ENCODE assay signal across 8 cellular contexts in genomic region chr10:78028438-78029293, GRCh38. TPM values are rescaled to one million over a fixed set of nuclear protein-coding genes. Genes with fewer than 3 reads are reported as not detected.
DNase-seq lines count a peak whose midpoint lies in the region; TF ChIP-seq lines count a peak whose summit lies in the region.

No MANE protein-coding gene starts in this region.

- H3K36me3 Mint-ChIP-seq in Caco-2 (ENCODE audit: insufficient read depth, unreplicated experiment): peaks cover 32% of the 10 kb centered on the region
- H3K36me3 Mint-ChIP-seq in H9 (ENCODE audit: insufficient read depth in 1 of 3, low read depth in 3 of 3): peaks cover 28 to 42% (median 36%) of the 10 kb centered on the region in 3 experiments; a peak in 6 of 7 replicates
- H3K36me3 Mint-ChIP-seq in mesothelial cell of epicardium: peaks cover 27% of the 10 kb centered on the region

- no peaks in the 10 kb centered on the region for H3K27me3 ChIP-seq in Caco-2 (replicated peaks; ENCODE audit: control insufficient read depth, insufficient read depth, low read length)
- H3K27me3 ChIP-seq in H9 (ENCODE audit: insufficient read depth, low read length): no peaks in the 10 kb centered on the region; the same call in 1 of the 2 replicates
- H3K27me3 ChIP-seq in SJSA1 (replicated peaks): no peaks in the 10 kb centered on the region
- no peaks in the 10 kb centered on the region for H3K27me3 ChIP-seq in ectodermal cell (ENCODE audit: control insufficient read depth, insufficient read depth, low read length, poor library complexity, severe bottlenecking)
- no peaks in the 10 kb centered on the region for H3K27me3 ChIP-seq in vagina

- intact Hi-C loops in Caco-2 (cut with micrococcal nuclease; ENCODE audit: unreplicated experiment) (loop anchor here (1.0 to 2.0 kb wide), 2 partner anchors 119 to 182 kb away; no protein-coding TSS in a partner anchor), vagina (cut with DNase I) (loop anchor here (10.0 kb wide), 1 partner anchor 174 kb away; no protein-coding TSS in a partner anchor)

- no peak for TF ChIP-seq POLR2A in vagina (IDR thresholded peaks at IDR 0.05)

- CTCF ChIA-PET in Caco-2 (lab: Charles Lee): interaction anchor here (0.6 to 1.3 kb wide), 4 partner anchors 15 to 561 kb away, joined by 3 to 11 read pairs (median 3); no protein-coding TSS in a partner anchor

- no peak overlapping the region for H2BK120ac ChIP-seq in H9 (ENCODE audit: low read depth, low read length, poor library complexity, severe bottlenecking)

- no peak overlapping the region for H3K23ac ChIP-seq in H9 (ENCODE audit: insufficient read length, low read depth, low read length)

- no peak overlapping the region for H4K91ac ChIP-seq in H9 (ENCODE audit: insufficient read length, low read depth, low read length)

- H3K4me3 ChIP-seq in Caco-2 (ENCODE audit: low read depth, low read length) (peak overlapping the region; percentile 75), SJSA1 (peak overlapping the region; percentile 69), ectodermal cell (ENCODE audit: insufficient read depth, low read depth, low read length) (peak overlapping the region; percentile 97), vagina (peak overlapping the region; percentile 90 to 91)

- no peak overlapping the region for H3T11ph ChIP-seq in H9 (ENCODE audit: low read length)

- no peak overlapping the region for H2BK5ac ChIP-seq in H9 (ENCODE audit: insufficient read length, low read length)

- no CpG with 5 or more reads among the region's 36 CpGs for WGBS in H9 (ENCODE audit: extremely low coverage, insufficient read length, low lambda C conversion rate)
- 47 to 48% methylated on average over 36 of the region's 36 CpGs for WGBS in ectodermal cell, 2 experiments

- H2AFZ ChIP-seq in H9 (ENCODE audit: low read length): no peak overlapping the region

- 0 out of 2 replicates have a peak overlapping the region, but pooled peaks have one; percentile 9 for H3K14ac ChIP-seq in H9 (ENCODE audit: insufficient read depth, low read length)

- H3K9me3 ChIP-seq in Caco-2 (no peaks in the 10 kb centered on the region), H9 (ENCODE audit: control insufficient read depth, low read depth, low read length) (no peaks in the 10 kb centered on the region), SJSA1 (replicated peaks) (no peaks in the 10 kb centered on the region), ectodermal cell (ENCODE audit: control insufficient read depth, low read length) (no peaks in the 10 kb centered on the region), vagina (no peaks in the 10 kb centered on the region)

- H3K23me2 ChIP-seq in H9 (ENCODE audit: insufficient read length, low read depth, low read length, poor library complexity, severe bottlenecking): peaks cover 6% of the 10 kb centered on the region

- no peak for TF ChIP-seq CTCF in Caco-2 (IDR thresholded peaks at IDR 0.05; ENCODE audit: insufficient read depth in 1 of 2, low read depth in 1 of 2, low read length in 1 of 2, severe bottlenecking in 1 of 2, unreplicated experiment in 1 of 2)
- TF ChIP-seq CTCF in H9 (conservative IDR thresholded peaks at IDR 0.05): peak; percentile 35; the same call in 2 of the 3 replicates
- no peak for TF ChIP-seq CTCF in mesothelial cell of epicardium (IDR thresholded peaks at IDR 0.05; ENCODE audit: unreplicated experiment)
- TF ChIP-seq CTCF in vagina (IDR thresholded peaks at IDR 0.05): no peak

- H3K79me1 ChIP-seq in H9 (ENCODE audit: insufficient read depth, low read depth, low read length, poor library complexity, severe bottlenecking): peaks cover 6% of the 10 kb centered on the region

- H3K36me3 ChIP-seq in Caco-2 (ENCODE audit: control insufficient read depth, insufficient read depth, low read length) (peaks cover 2% of the 10 kb centered on the region; the same call in 1 of the 2 replicates), SJSA1 (peaks cover 31% of the 10 kb centered on the region), ectodermal cell (ENCODE audit: control insufficient read depth, insufficient read depth, low read length) (peaks cover 18% of the 10 kb centered on the region), vagina (peaks cover 6 to 26% of the 10 kb centered on the region in 2 donors)

- H3K4me2 ChIP-seq in H9 (ENCODE audit: insufficient read depth, insufficient read length, low read length): peak overlapping the region; percentile 68

- H4K5ac ChIP-seq in H9 (ENCODE audit: insufficient read length, low read depth, low read length): no peak overlapping the region

- H3K27ac ChIP-seq in H9 (ENCODE audit: insufficient read length, low read depth, low read length): no peak overlapping the region
- H3K27ac ChIP-seq in SJSA1: no peak overlapping the region
- peak overlapping the region; percentile 29 for H3K27ac ChIP-seq in ectodermal cell (ENCODE audit: insufficient read depth, low read depth, low read length, poor library complexity, severe bottlenecking)
- peak overlapping the region; percentile 73 for H3K27ac ChIP-seq in vagina

- H3K27me3 Mint-ChIP-seq in Caco-2 (ENCODE audit: insufficient read depth, unreplicated experiment) (no peaks in the 10 kb centered on the region), H9 (ENCODE audit: low read depth) (no peaks in the 10 kb centered on the region), mesothelial cell of epicardium (ENCODE audit: low read depth) (no peaks in the 10 kb centered on the region)

- no peaks in the 10 kb centered on the region for H4K20me1 ChIP-seq in H9 (ENCODE audit: control insufficient read depth, insufficient read depth, insufficient read length)

- BruUV-seq in Caco-2 (replicated peaks; lab: Mats Ljungman, UMichigan): TSS peak; percentile 42

- DNase-seq in Caco-2: peak in 1 of 2 experiments; percentile 58
- DNase-seq in H9: no peak
- no peak for DNase-seq in SJSA1 (ENCODE audit: low read depth in 1 of 2, low spot score in 2 of 2)
- DNase-seq in mesothelial cell of epicardium (ENCODE audit: low spot score in 2 of 2, unreplicated experiment in 2 of 2): no peak
- no peak for DNase-seq in vagina (ENCODE audit: extremely low spot score in 2 of 2)
- DNase-seq in NCI-H510A treated with DMSO at 0.1 percent for 48 hours (lab: John Stamatoyannopoulos, UW): no peak
- no peak for DNase-seq in LoVo (ENCODE audit: low spot score)

- POLR2A ChIA-PET in Caco-2 (lab: Charles Lee): no interaction called here

- no peak overlapping the region for H3K18ac ChIP-seq in H9 (ENCODE audit: insufficient read length, low read depth, low read length)

- H3K9me3 Mint-ChIP-seq in Caco-2 (ENCODE audit: unreplicated experiment): no peaks in the 10 kb centered on the region
- no peaks in the 10 kb centered on the region; a peak in 1 of 5 replicates for H3K9me3 Mint-ChIP-seq in H9
- H3K9me3 Mint-ChIP-seq in mesothelial cell of epicardium: peaks cover 6% of the 10 kb centered on the region

- H3K56ac ChIP-seq in H9 (ENCODE audit: insufficient read length, low read depth, low read length): no peak overlapping the region

- no peaks in the 10 kb centered on the region for H3K4me1 ChIP-seq in Caco-2
- no peaks in the 10 kb centered on the region for H3K4me1 ChIP-seq in H9 (ENCODE audit: insufficient read depth, low read length)
- peaks cover 31% of the 10 kb centered on the region for H3K4me1 ChIP-seq in SJSA1 (replicated peaks)
- H3K4me1 ChIP-seq in ectodermal cell (ENCODE audit: control insufficient read depth, insufficient read depth, low read length): peaks cover 5% of the 10 kb centered on the region
- peaks cover 27% of the 10 kb centered on the region for H3K4me1 ChIP-seq in vagina

- H4K8ac ChIP-seq in H9 (replicated peaks; ENCODE audit: insufficient read length, low read depth, low read length): no peak overlapping the region

- no peak overlapping the region for H2AK5ac ChIP-seq in H9 (ENCODE audit: insufficient read length, low read length)

- H3K27ac Mint-ChIP-seq in Caco-2 (ENCODE audit: unreplicated experiment) (peak overlapping the region; percentile 89), H9 (peak overlapping the region; percentile 76 to 98 (median 93); a peak in 6 of 7 replicates), mesothelial cell of epicardium (peak overlapping the region; percentile 92)

- no peak overlapping the region for H2BK12ac ChIP-seq in H9 (ENCODE audit: insufficient read length, low read depth, low read length)

- H3K79me2 ChIP-seq in H9 (ENCODE audit: insufficient read depth, low read length): peaks cover 11% of the 10 kb centered on the region; the same call in 1 of the 2 replicates

- peak overlapping the region; percentile 90 for H3K9ac ChIP-seq in H9 (ENCODE audit: extremely low read depth, insufficient read length, low read length)

- H3K4me3 Mint-ChIP-seq in Caco-2 (ENCODE audit: unreplicated experiment) (peak overlapping the region; percentile 93), H9 (peak overlapping the region; percentile 100), mesothelial cell of epicardium (peak overlapping the region; percentile 95)

- no peak overlapping the region for H3K4ac ChIP-seq in H9 (ENCODE audit: low read depth, low read length)

- no peak overlapping the region for H2BK15ac ChIP-seq in H9 (ENCODE audit: low read depth, low read length)

- peaks cover 5% of the 10 kb centered on the region for H3K4me1 Mint-ChIP-seq in Caco-2 (ENCODE audit: low read depth, unreplicated experiment)
- peaks cover 11% of the 10 kb centered on the region in 2 experiments for H3K4me1 Mint-ChIP-seq in H9
- H3K4me1 Mint-ChIP-seq in mesothelial cell of epicardium: peaks cover 21% of the 10 kb centered on the region

- H2BK20ac ChIP-seq in H9 (ENCODE audit: low read depth, low read length, poor library complexity, severe bottlenecking): no peak overlapping the region

RNA-seq across cellular contexts. Expression of gene POLR3A, which starts 0.6 kb away (rescaled TPM):
- 25.5 and 29.1 TPM in 2 replicates for total RNA-seq in Caco-2 (2022)
- total RNA-seq in H9 (2021): 37.6 and 38.0 TPM in 2 replicates
- total RNA-seq in SJSA1 (2014; rRNA removed; shearing (Covaris generic)): 8.3 and 10.8 TPM in 2 replicates
- polyA plus RNA-seq in ectodermal cell (2013, experiment 1 of 4): 25.0 TPM
- 29.5 TPM for polyA plus RNA-seq in ectodermal cell (2013, experiment 2 of 4)
- 17.2 TPM for polyA plus RNA-seq in ectodermal cell (2013, experiment 3 of 4)
- 19.4 TPM for polyA plus RNA-seq in ectodermal cell (2013, experiment 4 of 4)
- total RNA-seq in mesothelial cell of epicardium: 23.7 to 24.5 TPM (median 23.9 TPM) in 3 replicates
- 16.9 TPM for total RNA-seq in vagina

RNA-seq across cellular contexts. Expression of gene RPS24, which starts 5.0 kb away (rescaled TPM):
- total RNA-seq in Caco-2 (2022) (2,311 and 2,407 TPM in 2 replicates), H9 (2021) (1,949 and 1,966 TPM in 2 replicates), mesothelial cell of epicardium (1,414 to 1,482 TPM (median 1,481 TPM) in 3 replicates), vagina (3,291 TPM)
- total RNA-seq in SJSA1 (2014; rRNA removed; shearing (Covaris generic)): 2,140 and 2,791 TPM in 2 replicates
- polyA plus RNA-seq in ectodermal cell (2013, experiment 1 of 4): 2,153 TPM
- polyA plus RNA-seq in ectodermal cell (2013, experiment 2 of 4): 1,963 TPM
- 2,480 TPM for polyA plus RNA-seq in ectodermal cell (2013, experiment 3 of 4)
- 2,641 TPM for polyA plus RNA-seq in ectodermal cell (2013, experiment 4 of 4)

Comparison
In these comparisons a context has a peak if more than half of its experiments do, and no peak if none do; other contexts are left out.
1. H3K27ac ChIP-seq: peak in ectodermal cell (single experiment) and vagina (single experiment); none in H9 (single experiment) and SJSA1 (single experiment).
2. Peak in every context shown above with its lines, with median percentiles within 50 percentile points of each other: H3K4me3 ChIP-seq, H3K27ac Mint-ChIP-seq and H3K4me3 Mint-ChIP-seq.